11 cellular contexts compared by ENCODE assay signal in genomic region chr15:64954395-64954794, GRCh38.
"Had no signal": no experiment of that assay in that cellular context is flagged by ENCODE, and none has a peak within 500 bp of the region (broad histone marks: within the 10 kb centered on the region; RNA-seq: fewer than 3 reads in every experiment).

No MANE protein-coding gene starts in this region.

- H3K27ac ChIP-seq: foreskin keratinocyte, sigmoid colon, stomach had no signal

- H3K27ac Mint-ChIP-seq: activated naive CD8-positive, alpha-beta T cell treated with anti-CD3 and anti-CD28 coated beads, Interleukin-2, amount 10 ng/mL, durations not matched to agents 7 days and 5 days had no signal

- H3K9me3 ChIP-seq: sigmoid colon, stomach had no signal

- H3K4me1 Mint-ChIP-seq: neural crest cell had no signal

- ATAC-seq: foreskin keratinocyte had no signal

- H3K27me3 ChIP-seq: foreskin keratinocyte, sigmoid colon, stomach had no signal

- H3K27me3 Mint-ChIP-seq: activated naive CD8-positive, alpha-beta T cell treated with anti-CD3 and anti-CD28 coated beads, Interleukin-2, amount 10 ng/mL, durations not matched to agents 7 days and 5 days had no signal

- H3K9me3 Mint-ChIP-seq: activated naive CD8-positive, alpha-beta T cell treated with anti-CD3 and anti-CD28 coated beads, Interleukin-2, amount 10 ng/mL, durations not matched to agents 7 days and 5 days had no signal

- H3K4me3 ChIP-seq: sigmoid colon, stomach had no signal

- H3K4me1 ChIP-seq: foreskin keratinocyte, sigmoid colon, stomach had no signal

- DNase-seq: activated CD4-positive, alpha-beta T cell treated with anti-CD3 and anti-CD28 coated beads, Interleukin-2, amount 50 U/mL, for 4 hours; activated CD4-positive, CD25-positive, alpha-beta regulatory T cell treated with anti-CD3 and anti-CD28 coated beads, Interleukin-2, amount 50 U/mL, for 72 hours; activated naive CD8-positive, alpha-beta T cell treated with anti-CD3 and anti-CD28 coated beads, Interleukin-2, amount 10 ng/mL, durations not matched to agents 7 days and 5 days; activated T-cell treated with anti-CD3 and anti-CD28 coated beads, Interleukin-2, amount 50 U/mL, for 48 hours; aorta; foreskin keratinocyte; head of caudate nucleus; sigmoid colon; stimulated activated CD4-positive, alpha-beta T cell treated with anti-CD3 and anti-CD28 coated beads, Interleukin-2, amount 100 ng/mL, for 24 hours; stomach had no signal

- H3K4me3 Mint-ChIP-seq: activated naive CD8-positive, alpha-beta T cell treated with anti-CD3 and anti-CD28 coated beads, Interleukin-2, amount 10 ng/mL, durations not matched to agents 7 days and 5 days; neural crest cell had no signal
